ENCODE assay signal across 8 cellular contexts in genomic region chr1:36372617-36373016, GRCh38. TPM values are rescaled to one million over a fixed set of nuclear protein-coding genes. Genes with fewer than 3 reads are reported as not detected.
A peak's percentile ranks its signal among the peaks of the same experiment; 100 is the strongest.
DNase-seq lines count a peak whose midpoint lies in the region; ATAC-seq lines count a peak whose summit lies in the region.

No MANE protein-coding gene starts in this region.

- peak overlapping the region; percentile 97 for H3K27ac Mint-ChIP-seq in activated CD4-positive, alpha-beta T cell treated with anti-CD3 and anti-CD28 coated beads, Interleukin-2, amount 10 ng/mL, durations not matched to agents 24 days and 14 days
- H3K27ac Mint-ChIP-seq in activated naive CD8-positive, alpha-beta T cell treated with anti-CD3 and anti-CD28 coated beads, Interleukin-2, amount 50 U/mL, for 24 hours = peak overlapping the region; percentile 39

- H3K36me3 Mint-ChIP-seq in activated CD4-positive, alpha-beta T cell treated with anti-CD3 and anti-CD28 coated beads, Interleukin-2, amount 10 ng/mL, durations not matched to agents 24 days and 14 days (ENCODE audit: low read depth) = peaks cover 17% of the 10 kb centered on the region
- peaks cover 2% of the 10 kb centered on the region for H3K36me3 Mint-ChIP-seq in activated naive CD8-positive, alpha-beta T cell treated with anti-CD3 and anti-CD28 coated beads, Interleukin-2, amount 50 U/mL, for 24 hours (ENCODE audit: low read depth)

- H3K27ac ChIP-seq in temporal lobe (ENCODE audit: low read depth, low read length) = peak overlapping the region; percentile 85

- peaks cover 51% of the 10 kb centered on the region for H3K4me1 Mint-ChIP-seq in activated CD4-positive, alpha-beta T cell treated with anti-CD3 and anti-CD28 coated beads, Interleukin-2, amount 10 ng/mL, durations not matched to agents 24 days and 14 days
- H3K4me1 Mint-ChIP-seq in activated naive CD8-positive, alpha-beta T cell treated with anti-CD3 and anti-CD28 coated beads, Interleukin-2, amount 50 U/mL, for 24 hours = peaks cover 61% of the 10 kb centered on the region

- H3K27me3 Mint-ChIP-seq in activated CD4-positive, alpha-beta T cell treated with anti-CD3 and anti-CD28 coated beads, Interleukin-2, amount 10 ng/mL, durations not matched to agents 24 days and 14 days = no peaks in the 10 kb centered on the region
- no peaks in the 10 kb centered on the region for H3K27me3 Mint-ChIP-seq in activated naive CD8-positive, alpha-beta T cell treated with anti-CD3 and anti-CD28 coated beads, Interleukin-2, amount 50 U/mL, for 24 hours

- no peaks in the 10 kb centered on the region for H3K9me3 Mint-ChIP-seq in activated CD4-positive, alpha-beta T cell treated with anti-CD3 and anti-CD28 coated beads, Interleukin-2, amount 10 ng/mL, durations not matched to agents 24 days and 14 days
- H3K9me3 Mint-ChIP-seq in activated naive CD8-positive, alpha-beta T cell treated with anti-CD3 and anti-CD28 coated beads, Interleukin-2, amount 50 U/mL, for 24 hours = no peaks in the 10 kb centered on the region

- ATAC-seq in activated naive CD8-positive, alpha-beta T cell treated with anti-CD3 and anti-CD28 coated beads, Interleukin-2, amount 50 U/mL, for 24 hours = no peak

- no peak overlapping the region for H3K4me3 Mint-ChIP-seq in activated CD4-positive, alpha-beta T cell treated with anti-CD3 and anti-CD28 coated beads, Interleukin-2, amount 10 ng/mL, durations not matched to agents 24 days and 14 days
- no peak overlapping the region for H3K4me3 Mint-ChIP-seq in activated naive CD8-positive, alpha-beta T cell treated with anti-CD3 and anti-CD28 coated beads, Interleukin-2, amount 50 U/mL, for 24 hours

- DNase-seq in activated CD4-positive, alpha-beta T cell treated with anti-CD3 and anti-CD28 coated beads, Interleukin-2, amount 10 ng/mL, durations not matched to agents 24 days and 14 days = no peak
- no peak for DNase-seq in activated CD4-positive, alpha-beta T cell treated with anti-CD3 and anti-CD28 coated beads, Interleukin-2, amount 50 U/mL, for 1 hour
- no peak for DNase-seq in activated naive CD8-positive, alpha-beta T cell treated with anti-CD3 and anti-CD28 coated beads, Interleukin-2, amount 50 U/mL, for 24 hours
- DNase-seq in left kidney (ENCODE audit: low read depth, low spot score) (peak; percentile 46), COR-L47 (lab: John Stamatoyannopoulos, UW) (no peak), NOMO-1 treated with DMSO at 0.1 percent for 48 hours (lab: John Stamatoyannopoulos, UW; ENCODE audit: unreplicated experiment) (no peak), DMS153 (lab: John Stamatoyannopoulos, UW) (no peak)

- intact Hi-C loops in activated CD4-positive, alpha-beta T cell treated with anti-CD3 and anti-CD28 coated beads, Interleukin-2, amount 10 ng/mL, durations not matched to agents 24 days and 14 days (cut with micrococcal nuclease) = no loop called here

RNA-seq across cellular contexts. Expression of gene STK40, which starts 13.1 kb away (rescaled TPM):
- 40.6 and 51.3 TPM in 2 replicates for total RNA-seq in activated CD4-positive, alpha-beta T cell treated with anti-CD3 and anti-CD28 coated beads, Interleukin-2, amount 10 ng/mL, durations not matched to agents 24 days and 14 days
- total RNA-seq in temporal lobe = 8.4 TPM

RNA-seq across cellular contexts. Expression of gene LSM10, which starts 25.1 kb away (rescaled TPM):
- 58.6 and 61.6 TPM in 2 replicates for total RNA-seq in activated CD4-positive, alpha-beta T cell treated with anti-CD3 and anti-CD28 coated beads, Interleukin-2, amount 10 ng/mL, durations not matched to agents 24 days and 14 days
- 7.4 TPM for total RNA-seq in temporal lobe

RNA-seq across cellular contexts. Expression of gene EVA1B, which starts 49.2 kb away (rescaled TPM):
- 7.5 and 9.0 TPM in 2 replicates for total RNA-seq in activated CD4-positive, alpha-beta T cell treated with anti-CD3 and anti-CD28 coated beads, Interleukin-2, amount 10 ng/mL, durations not matched to agents 24 days and 14 days
- 3.7 TPM for total RNA-seq in temporal lobe
